In genomic region chr2:72271766-72272615, GRCh38 we compare ENCODE assay signal across 13 cellular contexts.
DNase-seq lines count a peak whose midpoint lies in the region.
"Had no signal": no experiment of that assay in that cellular context is flagged by ENCODE, and none has a peak within 500 bp of the region (broad histone marks: within the 10 kb centered on the region; RNA-seq: fewer than 3 reads in every experiment).

No MANE protein-coding gene starts in this region.

- H3K27me3 ChIP-seq in esophagus (ENCODE audit: control insufficient read depth in 1 of 2, insufficient read depth in 2 of 2, low read length in 2 of 2): no peaks in the 10 kb centered on the region
- no peaks in the 10 kb centered on the region for H3K27me3 ChIP-seq in mucosa of rectum (ENCODE audit: control insufficient read depth in 2 of 2, insufficient read depth in 2 of 2, low read length in 2 of 2)

- H3K4me3 ChIP-seq in esophagus (ENCODE audit: low read depth in 1 of 2, low read length in 2 of 2) (no peak overlapping the region), mucosa of rectum (ENCODE audit: low read length in 2 of 2) (no peak overlapping the region)

- peaks cover 0 to 5% of the 10 kb centered on the region in 2 donors for H3K4me1 ChIP-seq in esophagus (ENCODE audit: control insufficient read depth in 2 of 2, insufficient read depth in 2 of 2, low read length in 1 of 2)
- H3K4me1 ChIP-seq in mucosa of rectum (ENCODE audit: control insufficient read depth in 2 of 2, insufficient read depth in 2 of 2, low read length in 2 of 2): peaks cover 16 to 48% of the 10 kb centered on the region in 2 donors

- H3K9ac ChIP-seq in mucosa of rectum (ENCODE audit: low read depth in 1 of 2, low read length in 2 of 2): peak overlapping the region in 1 of 2 donors; percentile 2

- WGBS in esophagus, 2 donors: 28 to 36% methylated on average over 5 of the region's 5 CpGs

- no peaks in the 10 kb centered on the region for H3K9me3 ChIP-seq in esophagus (ENCODE audit: control insufficient read depth in 2 of 2, insufficient read depth in 1 of 2, low read depth in 1 of 2, low read length in 1 of 2)
- H3K9me3 ChIP-seq in mucosa of rectum (ENCODE audit: control insufficient read depth in 2 of 2, low read length in 2 of 2): no peaks in the 10 kb centered on the region

- H3K27ac ChIP-seq in esophagus (ENCODE audit: low read depth in 2 of 2, low read length in 1 of 2): peak overlapping the region; percentile 62 to 75
- peak overlapping the region; percentile 63 to 70 for H3K27ac ChIP-seq in mucosa of rectum (ENCODE audit: low read depth in 2 of 2, low read length in 2 of 2)
- H3K27ac ChIP-seq: 22Rv1 had no signal

- H3K36me3 ChIP-seq in esophagus (ENCODE audit: control insufficient read depth in 2 of 2, insufficient read depth in 2 of 2, low read length in 1 of 2): no peaks in the 10 kb centered on the region
- no peaks in the 10 kb centered on the region for H3K36me3 ChIP-seq in mucosa of rectum (ENCODE audit: control insufficient read depth in 2 of 2, insufficient read depth in 2 of 2, low read length in 2 of 2)

- peak; percentile 28 for DNase-seq in DMS153 (lab: John Stamatoyannopoulos, UW)
- no peak for DNase-seq in DMS153 treated with DMSO at 0.1 percent for 48 hours (lab: John Stamatoyannopoulos, UW; ENCODE audit: unreplicated experiment)
- DNase-seq in NCI-H82 treated with DMSO at 0.1 percent for 48 hours (lab: John Stamatoyannopoulos, UW; ENCODE audit: unreplicated experiment): peak; percentile 35
- DNase-seq in AG08395 (ENCODE audit: low spot score): no peak
- no peak for DNase-seq in Ammon's horn (ENCODE audit: low spot score)
- DNase-seq in ecto neural progenitor cell (ENCODE audit: low spot score): no peak
- DNase-seq: activated gamma-delta T cell treated with Interleukin-2 at 50 U/mL for 16 hours; CD8-positive, alpha-beta memory T cell; NCI-H1417; NCI-H524 had no signal

Comparison
In these comparisons a context has a peak if more than half of its experiments do, and no peak if none do; other contexts are left out.
1. DNase-seq: peak in DMS153 (single experiment) and NCI-H82 treated with DMSO at 0.1 percent for 48 hours (single experiment); none in DMS153 treated with DMSO at 0.1 percent for 48 hours (single experiment), AG08395 (single experiment), Ammon's horn (single experiment) and ecto neural progenitor cell (single experiment).